Comparison of ENCODE assay signal across 11 cellular contexts in the genomic region with DNA sequence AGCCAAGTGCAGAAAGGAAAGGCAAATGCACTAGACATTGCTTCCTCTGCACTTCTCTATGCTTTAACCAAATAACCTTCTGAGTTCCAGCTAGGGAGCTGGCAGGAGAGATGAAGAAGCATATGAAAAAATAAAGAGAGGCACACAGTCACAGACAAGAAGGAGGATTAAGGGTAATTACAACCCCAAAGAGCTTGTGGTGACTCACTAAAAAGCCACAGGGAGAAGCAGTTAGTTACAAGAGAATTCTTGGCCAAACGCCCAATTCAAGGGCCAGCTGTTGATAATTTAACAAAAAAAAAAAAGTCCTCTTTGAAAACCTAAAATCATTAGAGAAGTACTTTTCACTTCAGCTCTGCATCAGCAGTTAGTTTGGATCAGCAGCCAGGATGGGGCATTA.
A peak's percentile ranks its signal among the peaks of the same experiment; 100 is the strongest.
DNase-seq lines count a peak whose midpoint lies in the region; ATAC-seq and TF ChIP-seq lines count a peak whose summit lies in the region.
"Had no signal": no experiment of that assay in that cellular context is flagged by ENCODE, and none has a peak within 500 bp of the region (broad histone marks: within the 10 kb centered on the region; RNA-seq: fewer than 3 reads in every experiment).

No MANE protein-coding gene starts in this region.

- H3K4me3 ChIP-seq in epithelial cell of esophagus (ENCODE audit: low read length) = no peak overlapping the region
- H3K4me3 ChIP-seq: prostate gland had no signal

- TF ChIP-seq CTCF in epithelial cell of esophagus (IDR thresholded peaks at IDR 0.05; ENCODE audit: insufficient read depth, low read depth, low read length, missing control alignments) = no peak

- DNase-seq in NCI-H510A treated with DMSO at 0.1 percent for 48 hours (lab: John Stamatoyannopoulos, UW) (peak; percentile 2), NCI-H510A (lab: John Stamatoyannopoulos, UW) (no peak), NCI-H82 (lab: John Stamatoyannopoulos, UW) (peak; percentile 75), epithelial cell of esophagus (ENCODE audit: low read depth) (peak; percentile 68), SK-N-DZ (ENCODE audit: low spot score) (no peak), NCI-H1930 (lab: John Stamatoyannopoulos, UW) (no peak)
- DNase-seq: H7, SIG-M5 had no signal

- ATAC-seq in GM21423 (IDR thresholded peaks at IDR 0.05; ENCODE audit: unreplicated experiment) = no peak
- no peak for ATAC-seq in GM21717 (IDR thresholded peaks at IDR 0.05; ENCODE audit: unreplicated experiment)

Comparison
In these comparisons a context has a peak if more than half of its experiments do, and no peak if none do; other contexts are left out.
1. DNase-seq: peak in NCI-H510A treated with DMSO at 0.1 percent for 48 hours (single experiment), NCI-H82 (single experiment) and epithelial cell of esophagus (single experiment); none in NCI-H510A (single experiment), SK-N-DZ (single experiment) and NCI-H1930 (0 of 2).